ENCODE assay signal across 15 cellular contexts in genomic region chr21:27047331-27048314, GRCh38.
DNase-seq lines count a peak whose midpoint lies in the region; ATAC-seq and TF ChIP-seq lines count a peak whose summit lies in the region.
"Had no signal": no experiment of that assay in that cellular context is flagged by ENCODE, and none has a peak within 500 bp of the region (broad histone marks: within the 10 kb centered on the region; RNA-seq: fewer than 3 reads in every experiment).

No MANE protein-coding gene starts in this region.

- peak; percentile 45 for DNase-seq in Caki2 (ENCODE audit: low read depth)
- peak; percentile 57 for DNase-seq in dedifferentiated amniotic fluid mesenchymal stem cell (ENCODE audit: extremely low spot score)
- DNase-seq in T-helper 2 cell = no peak
- no peak for DNase-seq in anterior cingulate cortex (lab: John Stamatoyannopoulos, UW)
- DNase-seq: erythroblast; naive B cell; NCI-H1092; NCI-H69; stimulated activated CD4-positive, alpha-beta T cell treated with anti-CD3 and anti-CD28 coated beads, Interleukin-12 subunit alpha, Interleukin-12 subunit beta, amount 100 ng/mL, for 4 hours had no signal

- in situ Hi-C loops in Caki2 (cut with HindIII; ENCODE audit: low pct_unique_long_range_greater_than_20kb, low sequenced_read_pairs) = no loop called here

- H3K36me3 Mint-ChIP-seq in nephron (ENCODE audit: low read depth) = no peaks in the 10 kb centered on the region
- H3K36me3 Mint-ChIP-seq in stimulated activated memory B cell treated with anti-CD40 and anti-IgM and Interleukin-4, amounts not matched to agents 10 μg/mL and 1 μg/mL and 100 μg/mL, for 72 hours = no peaks in the 10 kb centered on the region
- H3K36me3 Mint-ChIP-seq: naive B cell had no signal

- no peak for TF ChIP-seq CTCF in nephron (IDR thresholded peaks at IDR 0.05; ENCODE audit: unreplicated experiment in 3 of 3)

- no peak for TF ChIP-seq RAD21 in Ishikawa (IDR thresholded peaks at IDR 0.05; ENCODE audit: low read depth)

- peak; percentile 61; the same call in 1 of the 2 replicates for TF ChIP-seq EP300 in Ishikawa (IDR thresholded peaks at IDR 0.05; ENCODE audit: borderline replicate concordance)

- no peak for ATAC-seq in HG02885 (IDR thresholded peaks at IDR 0.05; ENCODE audit: poor library complexity, unreplicated experiment)
- no peak for ATAC-seq in stimulated activated memory B cell treated with anti-CD40 and anti-IgM and Interleukin-4, amounts not matched to agents 10 μg/mL and 1 μg/mL and 100 μg/mL, for 72 hours
- ATAC-seq: WTC11 had no signal

- H3K4me3 Mint-ChIP-seq in nephron = peak overlapping the region in 1 of 3 experiments; percentile 22
- H3K4me3 Mint-ChIP-seq in stimulated activated memory B cell treated with anti-CD40 and anti-IgM and Interleukin-4, amounts not matched to agents 10 μg/mL and 1 μg/mL and 100 μg/mL, for 72 hours = no peak overlapping the region
- H3K4me3 Mint-ChIP-seq: B cell, naive B cell, WTC11 had no signal

- H3K9me3 Mint-ChIP-seq in nephron = peaks cover 3% of the 10 kb centered on the region
- peaks cover 2% of the 10 kb centered on the region for H3K9me3 Mint-ChIP-seq in stimulated activated memory B cell treated with anti-CD40 and anti-IgM and Interleukin-4, amounts not matched to agents 10 μg/mL and 1 μg/mL and 100 μg/mL, for 72 hours

- H3K4me1 Mint-ChIP-seq in nephron = peaks cover 20% of the 10 kb centered on the region
- no peaks in the 10 kb centered on the region for H3K4me1 Mint-ChIP-seq in stimulated activated memory B cell treated with anti-CD40 and anti-IgM and Interleukin-4, amounts not matched to agents 10 μg/mL and 1 μg/mL and 100 μg/mL, for 72 hours
- H3K4me1 Mint-ChIP-seq: B cell, naive B cell had no signal

- peaks cover 4% of the 10 kb centered on the region for H3K27me3 Mint-ChIP-seq in nephron (ENCODE audit: low read depth)
- no peaks in the 10 kb centered on the region for H3K27me3 Mint-ChIP-seq in stimulated activated memory B cell treated with anti-CD40 and anti-IgM and Interleukin-4, amounts not matched to agents 10 μg/mL and 1 μg/mL and 100 μg/mL, for 72 hours
- H3K27me3 Mint-ChIP-seq: B cell, naive B cell had no signal

- H3K27ac Mint-ChIP-seq in nephron = peak overlapping the region; percentile 91 to 98 (median 93)
- H3K27ac Mint-ChIP-seq in stimulated activated memory B cell treated with anti-CD40 and anti-IgM and Interleukin-4, amounts not matched to agents 10 μg/mL and 1 μg/mL and 100 μg/mL, for 72 hours = no peak overlapping the region
- H3K27ac Mint-ChIP-seq: B cell, naive B cell, WTC11 had no signal

TF ChIP-seq in Ishikawa, 13 proteins besides CTCF, POLR2A, EP300 and RAD21:
- TF ChIP-seq CEBPB (IDR thresholded peaks at IDR 0.05) (peak; percentile 32; the same call in 1 of the 2 replicates), FOXM1 (IDR thresholded peaks at IDR 0.05; ENCODE audit: borderline replicate concordance, low read depth) (peak; percentile 35; the same call in 1 of the 2 replicates), NFIC (IDR thresholded peaks at IDR 0.05) (peak; percentile 64; the same call in 1 of the 2 replicates), TCF12 (IDR thresholded peaks at IDR 0.05; ENCODE audit: low read depth) (no peak)

Comparison
In these comparisons a context has a peak if more than half of its experiments do, and no peak if none do; other contexts are left out.
1. DNase-seq: peak in Caki2 (single experiment) and dedifferentiated amniotic fluid mesenchymal stem cell (single experiment); none in T-helper 2 cell (0 of 5) and anterior cingulate cortex (0 of 58).